8 cellular contexts compared by ENCODE assay signal in genomic region chr3:113210608-113211369, GRCh38. TPM values are rescaled to one million over a fixed set of nuclear protein-coding genes. Genes with fewer than 3 reads are reported as not detected.
DNase-seq lines count a peak whose midpoint lies in the region; ATAC-seq, FAIRE-seq and TF ChIP-seq lines count a peak whose summit lies in the region.

No MANE protein-coding gene starts in this region.

- H3K27ac Mint-ChIP-seq in WTC11, result peak overlapping the region; percentile 77; the same call in 1 of the 2 replicates

- POLR2A ChIA-PET in WTC11 (lab: Charles Lee), result interaction anchor here (0.6 to 1.0 kb wide), 4 partner anchors 9 to 31 kb away, joined by 3 read pairs; no protein-coding TSS in a partner anchor

- H3K9ac ChIP-seq in parathyroid adenoma, result no peak overlapping the region

- no peak for FAIRE-seq in frontal cortex (lab: Jason Lieb, UNC)

- H3K9me3 ChIP-seq in gastroesophageal sphincter, result no peaks in the 10 kb centered on the region
- H3K9me3 ChIP-seq in parathyroid adenoma (ENCODE audit: control insufficient read depth, low read length), result no peaks in the 10 kb centered on the region

- peak; percentile 51 for ATAC-seq in WTC11
- peak; percentile 26 for ATAC-seq in gastroesophageal sphincter

- peak overlapping the region; percentile 87 to 92 for H3K4me3 ChIP-seq in gastroesophageal sphincter
- H3K4me3 ChIP-seq in parathyroid adenoma (ENCODE audit: low read depth, low read length), result peak overlapping the region; percentile 75

- H3K27ac ChIP-seq in gastroesophageal sphincter, result peak overlapping the region; percentile 87 to 98 (median 92)
- peak overlapping the region; percentile 22 for H3K27ac ChIP-seq in parathyroid adenoma

- no peaks in the 10 kb centered on the region for H3K9me3 Mint-ChIP-seq in WTC11

- no peaks in the 10 kb centered on the region for H3K36me3 Mint-ChIP-seq in WTC11

- H3K27me3 Mint-ChIP-seq in WTC11 (ENCODE audit: low read depth), result peaks cover 28% of the 10 kb centered on the region

- DNase-seq in EH (ENCODE audit: low read depth), result peak; percentile 6
- DNase-seq in WTC11 (ENCODE audit: low spot score), result peak; percentile 42
- DNase-seq in stimulated activated naive CD4-positive, alpha-beta T cell treated with Interleukin-2 at 50 U/mL for 16 hours (lab: John Stamatoyannopoulos, UW), result no peak
- no peak for DNase-seq in frontal cortex (ENCODE audit: low spot score in 2 of 2)
- DNase-seq in SHP77 (lab: John Stamatoyannopoulos, UW), result no peak
- DNase-seq in NCI-H82 (lab: John Stamatoyannopoulos, UW), result no peak

- H3K4me1 Mint-ChIP-seq in WTC11, result peaks cover 37% of the 10 kb centered on the region

- TF ChIP-seq EP300 in gastroesophageal sphincter (IDR thresholded peaks at IDR 0.05), result no peak

- TF ChIP-seq CTCF in WTC11 (IDR thresholded peaks at IDR 0.05) (no peak), gastroesophageal sphincter (IDR thresholded peaks at IDR 0.05) (no peak), parathyroid adenoma (IDR thresholded peaks at IDR 0.05) (no peak)

- H3K4me1 ChIP-seq in gastroesophageal sphincter (peaks cover 0 to 47% (median 11%) of the 10 kb centered on the region in 3 donors), parathyroid adenoma (no peaks in the 10 kb centered on the region)

- CTCF ChIA-PET in WTC11 (lab: Charles Lee), result interaction anchor here (0.6 to 2.0 kb wide), 15 partner anchors 18 to 175 kb away, joined by 3 to 10 read pairs (median 3); no protein-coding TSS in a partner anchor

- H3K4me2 ChIP-seq in parathyroid adenoma (ENCODE audit: low read length), result peak overlapping the region; percentile 93

- peak overlapping the region; percentile 97 for H2AFZ ChIP-seq in parathyroid adenoma

- H3K36me3 ChIP-seq in gastroesophageal sphincter (no peaks in the 10 kb centered on the region), parathyroid adenoma (ENCODE audit: control insufficient read depth, insufficient read depth, low read length) (no peaks in the 10 kb centered on the region)

- H3K79me2 ChIP-seq in parathyroid adenoma, result no peaks in the 10 kb centered on the region

- WGBS in gastroesophageal sphincter (ENCODE audit: low coverage in 1 of 2), 2 donors, result 1 to 13% methylated on average over 13 to 14 of the region's 24 CpGs

- peak overlapping the region; percentile 85 for H3K4me3 Mint-ChIP-seq in WTC11

- TF ChIP-seq POLR2A in gastroesophageal sphincter (IDR thresholded peaks at IDR 0.05), result no peak

- H3K27me3 ChIP-seq in gastroesophageal sphincter, result no peaks in the 10 kb centered on the region
- H3K27me3 ChIP-seq in parathyroid adenoma (ENCODE audit: control insufficient read depth, insufficient read depth, low read length), result no peaks in the 10 kb centered on the region

TF ChIP-seq in WTC11, 78 proteins besides CTCF, POLR2A, EP300 and RAD21 (continues in another document):
- TF ChIP-seq SOX15 (CRISPR knock-in tag; IDR thresholded peaks at IDR 0.05) (no peak), TP53 (CRISPR knock-in tag; IDR thresholded peaks at IDR 0.05) (no peak), IRF1 (CRISPR knock-in tag; IDR thresholded peaks at IDR 0.05) (no peak), ZNF317 (CRISPR knock-in tag; IDR thresholded peaks at IDR 0.05; ENCODE audit: borderline replicate concordance, low read depth) (no peak), ZNF396 (CRISPR knock-in tag; IDR thresholded peaks at IDR 0.05; ENCODE audit: borderline replicate concordance) (no peak), SP1 (CRISPR knock-in tag; conservative IDR thresholded peaks at IDR 0.05) (peak; percentile 38; the same call in 1 of the 2 replicates), GRHL2 (CRISPR knock-in tag; IDR thresholded peaks at IDR 0.05; ENCODE audit: insufficient replicate concordance, severe bottlenecking) (no peak), ZNF671 (CRISPR knock-in tag; IDR thresholded peaks at IDR 0.05) (no peak), PRRX2 (CRISPR knock-in tag; IDR thresholded peaks at IDR 0.05) (no peak), FOXP4 (CRISPR knock-in tag; IDR thresholded peaks at IDR 0.05) (no peak)
- TF ChIP-seq, protein P1, sequence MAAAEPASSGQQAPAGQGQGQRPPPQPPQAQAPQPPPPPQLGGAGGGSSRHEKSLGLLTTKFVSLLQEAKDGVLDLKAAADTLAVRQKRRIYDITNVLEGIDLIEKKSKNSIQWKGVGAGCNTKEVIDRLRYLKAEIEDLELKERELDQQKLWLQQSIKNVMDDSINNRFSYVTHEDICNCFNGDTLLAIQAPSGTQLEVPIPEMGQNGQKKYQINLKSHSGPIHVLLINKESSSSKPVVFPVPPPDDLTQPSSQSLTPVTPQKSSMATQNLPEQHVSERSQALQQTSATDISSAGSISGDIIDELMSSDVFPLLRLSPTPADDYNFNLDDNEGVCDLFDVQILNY (CRISPR knock-in tag; IDR thresholded peaks at IDR 0.05), result no peak
- TF ChIP-seq, protein P2, sequence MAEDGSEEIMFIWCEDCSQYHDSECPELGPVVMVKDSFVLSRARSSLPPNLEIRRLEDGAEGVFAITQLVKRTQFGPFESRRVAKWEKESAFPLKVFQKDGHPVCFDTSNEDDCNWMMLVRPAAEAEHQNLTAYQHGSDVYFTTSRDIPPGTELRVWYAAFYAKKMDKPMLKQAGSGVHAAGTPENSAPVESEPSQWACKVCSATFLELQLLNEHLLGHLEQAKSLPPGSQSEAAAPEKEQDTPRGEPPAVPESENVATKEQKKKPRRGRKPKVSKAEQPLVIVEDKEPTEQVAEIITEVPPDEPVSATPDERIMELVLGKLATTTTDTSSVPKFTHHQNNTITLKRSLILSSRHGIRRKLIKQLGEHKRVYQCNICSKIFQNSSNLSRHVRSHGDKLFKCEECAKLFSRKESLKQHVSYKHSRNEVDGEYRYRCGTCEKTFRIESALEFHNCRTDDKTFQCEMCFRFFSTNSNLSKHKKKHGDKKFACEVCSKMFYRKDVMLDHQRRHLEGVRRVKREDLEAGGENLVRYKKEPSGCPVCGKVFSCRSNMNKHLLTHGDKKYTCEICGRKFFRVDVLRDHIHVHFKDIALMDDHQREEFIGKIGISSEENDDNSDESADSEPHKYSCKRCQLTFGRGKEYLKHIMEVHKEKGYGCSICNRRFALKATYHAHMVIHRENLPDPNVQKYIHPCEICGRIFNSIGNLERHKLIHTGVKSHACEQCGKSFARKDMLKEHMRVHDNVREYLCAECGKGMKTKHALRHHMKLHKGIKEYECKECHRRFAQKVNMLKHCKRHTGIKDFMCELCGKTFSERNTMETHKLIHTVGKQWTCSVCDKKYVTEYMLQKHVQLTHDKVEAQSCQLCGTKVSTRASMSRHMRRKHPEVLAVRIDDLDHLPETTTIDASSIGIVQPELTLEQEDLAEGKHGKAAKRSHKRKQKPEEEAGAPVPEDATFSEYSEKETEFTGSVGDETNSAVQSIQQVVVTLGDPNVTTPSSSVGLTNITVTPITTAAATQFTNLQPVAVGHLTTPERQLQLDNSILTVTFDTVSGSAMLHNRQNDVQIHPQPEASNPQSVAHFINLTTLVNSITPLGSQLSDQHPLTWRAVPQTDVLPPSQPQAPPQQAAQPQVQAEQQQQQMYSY (CRISPR knock-in tag; IDR thresholded peaks at IDR 0.05), result peak; percentile 89
- TF ChIP-seq, protein P3, sequence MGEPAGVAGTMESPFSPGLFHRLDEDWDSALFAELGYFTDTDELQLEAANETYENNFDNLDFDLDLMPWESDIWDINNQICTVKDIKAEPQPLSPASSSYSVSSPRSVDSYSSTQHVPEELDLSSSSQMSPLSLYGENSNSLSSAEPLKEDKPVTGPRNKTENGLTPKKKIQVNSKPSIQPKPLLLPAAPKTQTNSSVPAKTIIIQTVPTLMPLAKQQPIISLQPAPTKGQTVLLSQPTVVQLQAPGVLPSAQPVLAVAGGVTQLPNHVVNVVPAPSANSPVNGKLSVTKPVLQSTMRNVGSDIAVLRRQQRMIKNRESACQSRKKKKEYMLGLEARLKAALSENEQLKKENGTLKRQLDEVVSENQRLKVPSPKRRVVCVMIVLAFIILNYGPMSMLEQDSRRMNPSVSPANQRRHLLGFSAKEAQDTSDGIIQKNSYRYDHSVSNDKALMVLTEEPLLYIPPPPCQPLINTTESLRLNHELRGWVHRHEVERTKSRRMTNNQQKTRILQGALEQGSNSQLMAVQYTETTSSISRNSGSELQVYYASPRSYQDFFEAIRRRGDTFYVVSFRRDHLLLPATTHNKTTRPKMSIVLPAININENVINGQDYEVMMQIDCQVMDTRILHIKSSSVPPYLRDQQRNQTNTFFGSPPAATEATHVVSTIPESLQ (CRISPR knock-in tag; IDR thresholded peaks at IDR 0.05), result no peak

RNA-seq across cellular contexts. Expression of gene BOC, which starts 0.6 kb away (rescaled TPM):
- total RNA-seq in WTC11 (2021) (6.6 to 8.0 TPM (median 7.2 TPM) in 3 replicates), gastroesophageal sphincter (100 to 1,000 TPM in 1 of 4 donors, 10 to 100 TPM in 3; 41.5 to 130 (median 73.9) TPM), frontal cortex (3.3 TPM)

Comparison
In these comparisons a context has a peak if more than half of its experiments do, and no peak if none do; other contexts are left out.
1. DNase-seq: peak in EH (single experiment) and WTC11 (single experiment); none in stimulated activated naive CD4-positive, alpha-beta T cell treated with Interleukin-2 at 50 U/mL for 16 hours (single experiment), frontal cortex (0 of 2), SHP77 (0 of 2) and NCI-H82 (single experiment).